ENCODE assay signal across 1 cellular context in genomic region chr12:120116443-120116791, GRCh38.
TF ChIP-seq lines count a peak whose summit lies in the region.

RAB35 (minus strand) TSS chr12:120116753; CDS start chr12:120116650, 103 bp downstream.

TF ChIP-seq in liver, 16 proteins besides CTCF, POLR2A, EP300 and RAD21 (continued from another document):
- TF ChIP-seq REST (IDR thresholded peaks at IDR 0.05) = no peak
